ENCODE assay signal across 9 cellular contexts in genomic region chr5:148382961-148383360, GRCh38. TPM values are rescaled to one million over a fixed set of nuclear protein-coding genes. Genes with fewer than 3 reads are reported as not detected.
DNase-seq lines count a peak whose midpoint lies in the region; ATAC-seq and TF ChIP-seq lines count a peak whose summit lies in the region.
"Had no signal": no experiment of that assay in that cellular context is flagged by ENCODE, and none has a peak within 500 bp of the region (broad histone marks: within the 10 kb centered on the region; RNA-seq: fewer than 3 reads in every experiment).

No MANE protein-coding gene starts in this region.

- no peaks in the 10 kb centered on the region for H3K27me3 ChIP-seq in gastrocnemius medialis

- no peak for ATAC-seq in T-cell (replicated peaks in 1 of 4)
- ATAC-seq in gastrocnemius medialis, result peak in 1 of 2 donors; percentile 6
- ATAC-seq in HG03108 (IDR thresholded peaks at IDR 0.05; ENCODE audit: unreplicated experiment), result no peak
- no peak for ATAC-seq in HG03342 (IDR thresholded peaks at IDR 0.05; ENCODE audit: unreplicated experiment)
- ATAC-seq in HG03469 (IDR thresholded peaks at IDR 0.05; ENCODE audit: unreplicated experiment), result no peak

- peaks cover 24% of the 10 kb centered on the region for H3K36me3 Mint-ChIP-seq in T-cell

- peaks cover 54 to 64% (median 62%) of the 10 kb centered on the region in 3 donors for H3K4me1 Mint-ChIP-seq in T-cell

- no peaks in the 10 kb centered on the region for H3K9me3 ChIP-seq in gastrocnemius medialis

- CTCF ChIA-PET in T-cell (lab: Charles Lee), result interaction anchor here in 1 of 2 donors (0.8 to 0.9 kb wide), 2 partner anchors 348 to 652 kb away, joined by 3 read pairs; no protein-coding TSS in a partner anchor

- peaks cover 22 to 34% of the 10 kb centered on the region in 2 donors for H3K4me1 ChIP-seq in gastrocnemius medialis

- peak overlapping the region; percentile 84 to 92 (median 88) for H3K27ac ChIP-seq in gastrocnemius medialis

- H3K27me3 Mint-ChIP-seq in T-cell, result no peaks in the 10 kb centered on the region

- TF ChIP-seq CTCF in GM12875 (IDR thresholded peaks at IDR 0.05; ENCODE audit: borderline replicate concordance, insufficient read depth, low read depth, low read length) (no peak), gastrocnemius medialis (IDR thresholded peaks at IDR 0.05 in 4 of 5, conservative IDR thresholded peaks at IDR 0.05 in 1 of 5) (no peak)

- POLR2A ChIA-PET in T-cell (lab: Charles Lee), result interaction anchor here in 1 of 2 donors (0.5 to 0.6 kb wide), 2 partner anchors 1091 to 1192 kb away, joined by 3 read pairs; no protein-coding TSS in a partner anchor

- intact Hi-C loops in gastrocnemius medialis (cut with DNase I; ENCODE audit: low total_unique reads), result loop anchor here (5.0 to 10.0 kb wide), 2 partner anchors 444 to 962 kb away; partner anchors contain the start of genes ADRB2 and GRPEL2

- H3K4me3 Mint-ChIP-seq in T-cell, result peak overlapping the region; percentile 75 to 96 (median 91)

- H3K36me3 ChIP-seq in gastrocnemius medialis, result peaks cover 0 to 8% of the 10 kb centered on the region in 2 donors

- peaks cover 0 to 3% (median 0%) of the 10 kb centered on the region in 3 donors for H3K9me3 Mint-ChIP-seq in T-cell

- peak overlapping the region; percentile 95 to 100 for H3K27ac Mint-ChIP-seq in T-cell

- DNase-seq in T-cell, result no peak
- peak; percentile 30 for DNase-seq in globus pallidus (ENCODE audit: low spot score)
- DNase-seq in gastrocnemius medialis, result no peak
- DNase-seq in activated effector memory CD4-positive, alpha-beta T cell treated with anti-CD3 and anti-CD28 coated beads, Interleukin-2, amount 50 U/mL, for 16 hours, result no peak

- TF ChIP-seq POLR2A in gastrocnemius medialis (IDR thresholded peaks at IDR 0.05), result no peak

- H3K4me3 ChIP-seq in GM12875 (ENCODE audit: low read depth, low read length), result peak overlapping the region; percentile 80
- H3K4me3 ChIP-seq in gastrocnemius medialis, result peak overlapping the region; percentile 71 to 89 (median 78)

- in situ Hi-C loops in gastrocnemius medialis (cut with MboI; ENCODE audit: low sequenced_read_pairs in 4 of 4), result no loop called here

RNA-seq across cellular contexts. Expression of gene FBXO38, which starts 0.8 kb away (rescaled TPM):
- total RNA-seq in T-cell (10 to 100 TPM; 61.0 to 70.8 (median 66.2) TPM), gastrocnemius medialis (10 to 100 TPM; 31.1 to 49.6 (median 34.1) TPM)

RNA-seq across cellular contexts. Expression of gene SPINK9, which starts 47.6 kb away (rescaled TPM):
- not detected for total RNA-seq in T-cell
- total RNA-seq in gastrocnemius medialis, result not detected
- total RNA-seq: HT1080 had no signal
